14 cellular contexts compared by ENCODE assay signal in genomic region chr7:154865984-154866685, GRCh38.
DNase-seq lines count a peak whose midpoint lies in the region; ATAC-seq and TF ChIP-seq lines count a peak whose summit lies in the region.
"Had no signal": no experiment of that assay in that cellular context is flagged by ENCODE, and none has a peak within 500 bp of the region (broad histone marks: within the 10 kb centered on the region; RNA-seq: fewer than 3 reads in every experiment).

No MANE protein-coding gene starts in this region.

- no peaks in the 10 kb centered on the region for H3K36me3 ChIP-seq in spleen
- H3K36me3 ChIP-seq: BE2C had no signal

- intact Hi-C loops in cardiac septum (cut with DNase I) (no loop called here), left cardiac atrium (cut with DNase I) (no loop called here), spleen (cut with DNase I; ENCODE audit: low total_unique reads) (no loop called here)

- TF ChIP-seq CTCF in spleen (IDR thresholded peaks at IDR 0.05 in 8 of 11, conservative IDR thresholded peaks at IDR 0.05 in 3 of 11): no peak

- H3K27ac ChIP-seq in spleen: no peak overlapping the region
- H3K27ac ChIP-seq: GM23248, HL-60 had no signal

- ATAC-seq in left cardiac atrium: no peak

- 82 to 88% (median 85%) methylated on average over 13 to 14 of the region's 14 CpGs for WGBS in spleen, 5 donors

- DNase-seq in cardiac septum (ENCODE audit: low spot score) (peak; percentile 63), left cardiac atrium (no peak), mesenteric fat pad (ENCODE audit: low spot score) (peak; percentile 82), spleen (peak; percentile 44), hepatic stellate cell (ENCODE audit: low spot score) (no peak)
- no peak for DNase-seq in NK-92 treated with Interleukin-12 subunit alpha and Interleukin-12 subunit beta, amount 100 ng/mL, for 24 hours (lab: John Stamatoyannopoulos, UW)
- DNase-seq: BE2C; C1 segment of cervical spinal cord; Caco-2; CD4-positive, CD25-positive, alpha-beta regulatory T cell; GM23248; HCEC 1CT; HFFc6 had no signal

- H3K4me3 ChIP-seq in spleen: no peak overlapping the region
- H3K4me3 ChIP-seq: GM23248 had no signal

- no peaks in the 10 kb centered on the region for H3K4me1 ChIP-seq in spleen
- H3K4me1 ChIP-seq: Caco-2 had no signal

- no peaks in the 10 kb centered on the region for H3K9me3 ChIP-seq in spleen
- H3K9me3 ChIP-seq: BE2C, Caco-2 had no signal

- H3K27me3 ChIP-seq in spleen (replicated peaks in 1 of 7): peaks cover 0 to 50% (median 0%) of the 10 kb centered on the region in 7 donors
- H3K27me3 ChIP-seq: BE2C had no signal

- TF ChIP-seq POLR2A in spleen (IDR thresholded peaks at IDR 0.05): no peak

Comparison
In these comparisons a context has a peak if more than half of its experiments do, and no peak if none do; other contexts are left out.
1. DNase-seq: peak in cardiac septum (single experiment), mesenteric fat pad (single experiment) and spleen (single experiment); none in left cardiac atrium (single experiment), NK-92 treated with Interleukin-12 subunit alpha and Interleukin-12 subunit beta, amount 100 ng/mL, for 24 hours (single experiment) and hepatic stellate cell (single experiment).